ENCODE assay signal across 9 cellular contexts in genomic region chr1:52554756-52555155, GRCh38. TPM values are rescaled to one million over a fixed set of nuclear protein-coding genes. Genes with fewer than 3 reads are reported as not detected.
DNase-seq lines count a peak whose midpoint lies in the region; ATAC-seq and TF ChIP-seq lines count a peak whose summit lies in the region.
"Had no signal": no experiment of that assay in that cellular context is flagged by ENCODE, and none has a peak within 500 bp of the region (broad histone marks: within the 10 kb centered on the region; RNA-seq: fewer than 3 reads in every experiment).

No MANE protein-coding gene starts in this region.

- TF ChIP-seq CTCF in GM23338 (conservative IDR thresholded peaks at IDR 0.05; ENCODE audit: low read depth in 2 of 2) (no peak), dorsolateral prefrontal cortex (IDR thresholded peaks at IDR 0.05 in 54 of 56, conservative IDR thresholded peaks at IDR 0.05 in 2 of 56; ENCODE audit: low read depth in 1 of 56, partially characterized antibody in 56 of 56) (no peak)

- no peaks in the 10 kb centered on the region; the same call in 2 of the 3 replicates for H3K9me3 Mint-ChIP-seq in GM23338

- H3K27ac Mint-ChIP-seq in GM23338, result no peak overlapping the region

- H3K4me3 Mint-ChIP-seq in GM23338, result peak overlapping the region; percentile 81; the same call in 2 of the 3 replicates

- peaks cover 23% of the 10 kb centered on the region for H3K4me1 Mint-ChIP-seq in GM23338

- H3K79me2 ChIP-seq in GM23338 (replicated peaks; ENCODE audit: insufficient read depth), result peaks cover 26% of the 10 kb centered on the region

- no peaks in the 10 kb centered on the region for H3K36me3 Mint-ChIP-seq in GM23338 (ENCODE audit: low read depth)

- peak overlapping the region; percentile 82 for H3K9ac ChIP-seq in iPS-18a (ENCODE audit: low read length)

- no peaks in the 10 kb centered on the region for H3K9me2 ChIP-seq in GM23338 (ENCODE audit: insufficient read depth)

- H3K4me3 ChIP-seq in GM23338 (peak overlapping the region; percentile 87), iPS-18a (ENCODE audit: low read length) (peak overlapping the region; percentile 84), dorsolateral prefrontal cortex (peak overlapping the region in 9 of 59 donors; percentile 91 to 99 (median 95))

- H2AFZ ChIP-seq in GM23338, result 0 out of 2 replicates have a peak overlapping the region, but pooled peaks have one; percentile 83

- DNase-seq in AML-193 (lab: John Stamatoyannopoulos, UW) (peak; percentile 49 to 55), GM23338 (ENCODE audit: low spot score) (peak; percentile 30), D341Med (ENCODE audit: low spot score) (no peak), dorsolateral prefrontal cortex (no peak)
- DNase-seq: left lung had no signal

- H3K27me3 ChIP-seq in GM23338 (ENCODE audit: insufficient read depth) (no peaks in the 10 kb centered on the region), iPS-18a (ENCODE audit: control insufficient read depth, insufficient read depth, low read length) (peaks cover 7% of the 10 kb centered on the region), dorsolateral prefrontal cortex (no peaks in the 10 kb centered on the region)
- H3K27me3 ChIP-seq: left lung had no signal

- ATAC-seq in GM23338, result no peak
- no peak for ATAC-seq in SK-N-SH treated with all-trans-retinoic acid at 6 μM for 48 hours
- no peak for ATAC-seq in HG02623 (IDR thresholded peaks at IDR 0.05; ENCODE audit: unreplicated experiment)
- ATAC-seq in HG03097 (IDR thresholded peaks at IDR 0.05; ENCODE audit: low FRiP score, unreplicated experiment), result no peak
- ATAC-seq: left lung had no signal

- H3K27ac ChIP-seq in GM23338 (ENCODE audit: low read depth) (no peak overlapping the region), iPS-18a (ENCODE audit: low read length) (no peak overlapping the region), dorsolateral prefrontal cortex (peak overlapping the region in 10 of 59 donors; percentile 27 to 91 (median 88))
- H3K27ac ChIP-seq: left lung had no signal

- H4K20me1 ChIP-seq in GM23338 (replicated peaks; ENCODE audit: insufficient read depth), result peaks cover 2% of the 10 kb centered on the region; the same call in 1 of the 2 replicates

- peaks cover 4% of the 10 kb centered on the region for H3K27me3 Mint-ChIP-seq in GM23338 (ENCODE audit: insufficient read depth, low read depth, poor library complexity)

- H3K36me3 ChIP-seq in GM23338 (ENCODE audit: insufficient read depth) (no peaks in the 10 kb centered on the region), iPS-18a (ENCODE audit: control insufficient read depth, low read depth, low read length) (no peaks in the 10 kb centered on the region)
- H3K36me3 ChIP-seq: left lung had no signal

- peaks cover 25% of the 10 kb centered on the region for H3K4me1 ChIP-seq in GM23338 (ENCODE audit: insufficient read depth)
- peaks cover 17% of the 10 kb centered on the region for H3K4me1 ChIP-seq in iPS-18a (ENCODE audit: control insufficient read depth, low read depth, low read length)

- H3K4me2 ChIP-seq in GM23338, result peak overlapping the region; percentile 97

- peaks cover 6% of the 10 kb centered on the region; the same call in 1 of the 2 replicates for H3F3A ChIP-seq in GM23338 (replicated peaks; ENCODE audit: low read depth)

- no peaks in the 10 kb centered on the region for H3K9me3 ChIP-seq in iPS-18a (ENCODE audit: control insufficient read depth, low read depth, low read length)
- H3K9me3 ChIP-seq: left lung had no signal

- intact Hi-C loops in dorsolateral prefrontal cortex (cut with DNase I), result loop anchor here (5.0 kb wide), 3 partner anchors 48 to 187 kb away; partner anchors contain the start of genes CC2D1B (in 2 of the 2), COA7 (in 1 of the 2) and GPX7 (in 1 of the 2)

TF ChIP-seq in SK-N-SH treated with all-trans-retinoic acid at 6 μM for 48 hours, 23 proteins besides CTCF, POLR2A, EP300 and RAD21:
- TF ChIP-seq SNAI2 (CRISPR knock-in tag; IDR thresholded peaks at IDR 0.05) (no peak), ZNF70 (CRISPR knock-in tag; IDR thresholded peaks at IDR 0.05) (0 out of 2 replicates have a peak, but pooled peaks have one; percentile 19)

RNA-seq across cellular contexts. Expression of gene TUT4, which starts 1.9 kb away (rescaled TPM):
- total RNA-seq in GM23338 (2014; rRNA removed; shearing (Covaris generic)), result 46.0 and 69.9 TPM in 2 replicates
- 94.7 and 116 TPM in 2 replicates for polyA plus RNA-seq in GM23338 (2016; fragmentation: Nextera tagmentation; extraction: Ambion mirVana)
- 100 to 1,000 TPM in 4 of 120 experiments, 10 to 100 TPM in 116; 50.8 to 116 (median 76.8) TPM for total RNA-seq in dorsolateral prefrontal cortex

RNA-seq across cellular contexts. Expression of gene GPX7, which starts 47.4 kb away (rescaled TPM):
- total RNA-seq in GM23338 (2014; rRNA removed; shearing (Covaris generic)), result 19.8 and 20.9 TPM in 2 replicates
- 10.4 and 12.8 TPM in 2 replicates for polyA plus RNA-seq in GM23338 (2016; fragmentation: Nextera tagmentation; extraction: Ambion mirVana)
- total RNA-seq in dorsolateral prefrontal cortex, result 1 to 10 TPM; 2.3 to 9.0 (median 5.6) TPM

Comparison
In these comparisons a context has a peak if more than half of its experiments do, and no peak if none do; other contexts are left out.
1. DNase-seq: peak in AML-193 (2 of 2) and GM23338 (single experiment); none in D341Med (single experiment) and dorsolateral prefrontal cortex (0 of 10).